In the genomic region with DNA sequence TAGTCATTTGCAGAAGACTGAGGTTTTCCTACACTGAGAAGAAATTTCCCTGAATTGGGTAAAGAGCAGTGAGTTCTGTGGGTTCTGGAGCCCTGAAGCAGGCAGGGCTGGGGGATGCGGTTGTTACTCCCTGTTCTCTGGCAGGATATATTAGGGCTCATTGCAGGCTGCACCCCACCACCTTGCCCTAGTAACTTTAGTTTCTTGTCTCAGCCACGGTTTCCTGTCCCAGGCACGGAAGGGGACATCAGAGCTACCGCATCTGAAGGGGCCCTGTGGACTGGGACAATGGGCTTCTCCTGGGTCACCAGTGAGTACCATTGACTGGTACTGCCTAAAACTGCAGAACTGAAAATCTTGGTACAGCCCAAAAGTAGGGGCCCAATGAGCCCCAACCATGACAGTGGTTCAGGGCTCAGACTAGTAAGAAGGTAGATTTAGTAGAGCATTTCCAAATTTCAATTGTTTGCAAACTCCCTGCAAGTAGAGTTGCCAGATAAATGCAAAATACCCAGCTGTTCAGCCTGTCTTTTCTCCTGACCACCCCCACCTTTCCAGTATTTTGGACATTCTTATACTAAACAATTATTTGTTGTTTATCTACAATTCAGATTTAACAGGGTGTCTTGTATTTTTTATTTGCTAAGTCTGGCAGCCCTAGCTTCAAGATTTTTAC, we compare ENCODE assay signal across 22 cellular contexts. TPM values are rescaled to one million over a fixed set of nuclear protein-coding genes. Genes with fewer than 3 reads are reported as not detected.
DNase-seq lines count a peak whose midpoint lies in the region; ATAC-seq, FAIRE-seq and TF ChIP-seq lines count a peak whose summit lies in the region.
"Had no signal": no experiment of that assay in that cellular context is flagged by ENCODE, and none has a peak within 500 bp of the region (broad histone marks: within the 10 kb centered on the region; RNA-seq: fewer than 3 reads in every experiment).

No MANE protein-coding gene starts in this region.

- H3K18ac ChIP-seq in H1 (ENCODE audit: extremely low read depth, low read length) = no peak overlapping the region

- no peak for DNase-seq in GM23338 (ENCODE audit: low spot score)
- DNase-seq in HTR-8/SVneo (ENCODE audit: insufficient read length, low spot score) = no peak
- DNase-seq in H1 (ENCODE audit: low read depth in 1 of 2, low spot score in 2 of 2) = no peak
- peak; percentile 45 for DNase-seq in osteoblast (ENCODE audit: insufficient read length, low spot score, missing footprints)
- DNase-seq in medulla oblongata (ENCODE audit: extremely low spot score) = no peak
- DNase-seq in activated CD4-positive, CD25-positive, alpha-beta regulatory T cell (lab: John Stamatoyannopoulos, UW) = no peak
- DNase-seq in activated CD4-positive, alpha-beta T cell treated with anti-CD3 and anti-CD28 coated beads, Interleukin-2, amount 50 U/mL, for 1 hour = no peak
- DNase-seq: Caco-2; CD4-positive, CD25-positive, alpha-beta regulatory T cell; CD8-positive, alpha-beta T cell; DMS153; DND-41; GM23248 had no signal

- no peak for TF ChIP-seq EP300 in H1 (IDR thresholded peaks at IDR 0.05; ENCODE audit: borderline replicate concordance in 1 of 2, low read depth in 2 of 2, low read length in 2 of 2)

- no peak overlapping the region for H2BK20ac ChIP-seq in H1 (ENCODE audit: low read length)

- H3K23ac ChIP-seq in H1 (ENCODE audit: insufficient read length) = no peak overlapping the region

- H4K5ac ChIP-seq in H1 (ENCODE audit: insufficient read length, low read depth, low read length) = no peak overlapping the region

- H2AK5ac ChIP-seq in H1 (ENCODE audit: low read depth, low read length) = no peak overlapping the region

- no peak overlapping the region for H3K9ac ChIP-seq in H1 (replicated peaks in 1 of 4; ENCODE audit: extremely low read depth in 1 of 4, low read depth in 3 of 4, low read length in 3 of 4)
- H3K9ac ChIP-seq: BLaER1, GM23248 had no signal

- H3K79me2 ChIP-seq in GM23338 (replicated peaks; ENCODE audit: insufficient read depth) (no peaks in the 10 kb centered on the region), H1 (ENCODE audit: control insufficient read depth in 1 of 2, insufficient read depth in 2 of 2, low read length in 2 of 2) (no peaks in the 10 kb centered on the region), osteoblast (ENCODE audit: insufficient read depth, low read length) (no peaks in the 10 kb centered on the region)

- H3K27ac ChIP-seq in GM23338 (ENCODE audit: low read depth) = no peak overlapping the region
- H3K27ac ChIP-seq in H1 (ENCODE audit: low read depth, low read length) = no peak overlapping the region
- H3K27ac ChIP-seq in osteoblast (ENCODE audit: low read depth, low read length) = no peak overlapping the region
- H3K27ac ChIP-seq: BLaER1, C4-2B, GM23248 had no signal

- H3K14ac ChIP-seq in H1 (ENCODE audit: insufficient read length) = no peak overlapping the region

- no peaks in the 10 kb centered on the region; the same call in 1 of the 2 replicates for H3K23me2 ChIP-seq in H1 (ENCODE audit: low read depth, low read length)

- no peak for TF ChIP-seq CTCF in GM23338 (conservative IDR thresholded peaks at IDR 0.05; ENCODE audit: low read depth in 2 of 2)
- TF ChIP-seq CTCF in H1 (IDR thresholded peaks at IDR 0.05; ENCODE audit: control extremely low read depth in 1 of 3, insufficient read depth in 1 of 3, low read depth in 1 of 3, low read length in 3 of 3) = no peak
- no peak for TF ChIP-seq CTCF in osteoblast (IDR thresholded peaks at IDR 0.05; ENCODE audit: extremely low read depth, low read depth, low read length)

- no peaks in the 10 kb centered on the region for H4K20me1 ChIP-seq in GM23338 (replicated peaks; ENCODE audit: insufficient read depth)
- H4K20me1 ChIP-seq in H1 (replicated peaks in 1 of 2; ENCODE audit: control insufficient read depth in 1 of 2, insufficient read depth in 2 of 2, low read length in 2 of 2) = no peaks in the 10 kb centered on the region
- no peaks in the 10 kb centered on the region for H4K20me1 ChIP-seq in osteoblast (ENCODE audit: insufficient read depth, low read length)
- H4K20me1 ChIP-seq: BLaER1 had no signal

- H3K79me1 ChIP-seq in H1 (ENCODE audit: low read depth, low read length) = no peaks in the 10 kb centered on the region

- CTCF ChIA-PET in H1 (lab: Charles Lee; ENCODE audit: partially characterized antibody) = interaction anchor here (1.2 kb wide), 1 partner anchor 16 kb away, joined by 3 read pairs; no protein-coding TSS in a partner anchor

- H3K27me3 ChIP-seq in GM23338 (ENCODE audit: insufficient read depth) = no peaks in the 10 kb centered on the region
- H3K27me3 ChIP-seq in H1 (replicated peaks in 1 of 4; ENCODE audit: control insufficient read depth in 3 of 4, extremely low read depth in 1 of 4, insufficient read depth in 3 of 4, low read length in 3 of 4) = no peaks in the 10 kb centered on the region
- no peaks in the 10 kb centered on the region for H3K27me3 ChIP-seq in osteoblast (ENCODE audit: insufficient read depth, low read length)
- H3K27me3 ChIP-seq: BLaER1 had no signal

- no peak for ATAC-seq in GM23338
- ATAC-seq: CD8-positive, alpha-beta T cell; GM12878 had no signal

- H2BK120ac ChIP-seq in H1 (replicated peaks; ENCODE audit: low read depth, low read length) = no peak overlapping the region

- no peaks in the 10 kb centered on the region for H3K36me3 Mint-ChIP-seq in GM23338 (ENCODE audit: low read depth)
- H3K36me3 Mint-ChIP-seq: CD4-positive, CD25-positive, alpha-beta regulatory T cell; CD8-positive, alpha-beta T cell had no signal

- H3F3A ChIP-seq in GM23338 (replicated peaks; ENCODE audit: low read depth) = no peaks in the 10 kb centered on the region

- POLR2A ChIA-PET in H1 (lab: Charles Lee; ENCODE audit: partially characterized antibody) = interaction anchor here (0.9 kb wide), 1 partner anchor 208 kb away, joined by 3 read pairs; no protein-coding TSS in a partner anchor

- no peak overlapping the region for H3K27ac Mint-ChIP-seq in GM23338
- H3K27ac Mint-ChIP-seq: B cell; CD4-positive, CD25-positive, alpha-beta regulatory T cell; CD8-positive, alpha-beta T cell had no signal

- 0 out of 2 replicates have a peak, but pooled peaks cover 6% of the 10 kb centered on the region for H3K9me2 ChIP-seq in GM23338 (ENCODE audit: insufficient read depth)

- no peaks in the 10 kb centered on the region; the same call in 2 of the 3 replicates for H3K9me3 Mint-ChIP-seq in GM23338
- H3K9me3 Mint-ChIP-seq: CD8-positive, alpha-beta T cell had no signal

- H3K4me3 ChIP-seq in GM23338 (no peak overlapping the region), H1 (ENCODE audit: extremely low read depth in 1 of 4, insufficient read depth in 2 of 4, low read depth in 3 of 4, low read length in 4 of 4) (no peak overlapping the region), osteoblast (ENCODE audit: insufficient read depth, low read length) (no peak overlapping the region)
- H3K4me3 ChIP-seq: BLaER1, GM12878, GM23248, HAP-1 had no signal

- no peak overlapping the region for H4K8ac ChIP-seq in H1 (ENCODE audit: extremely low read depth, insufficient read depth, low read length)

- no peaks in the 10 kb centered on the region for H3K9me3 ChIP-seq in H1 (ENCODE audit: insufficient read depth in 2 of 2, low read depth in 1 of 2, low read length in 1 of 2)
- H3K9me3 ChIP-seq in osteoblast (ENCODE audit: low read depth, low read length) = no peaks in the 10 kb centered on the region
- H3K9me3 ChIP-seq: BLaER1, Caco-2, HAP-1 had no signal

- no peaks in the 10 kb centered on the region for H3K36me3 ChIP-seq in GM23338 (ENCODE audit: insufficient read depth)
- no peaks in the 10 kb centered on the region for H3K36me3 ChIP-seq in H1 (ENCODE audit: control insufficient read depth in 2 of 4, insufficient read depth in 4 of 4, low read length in 3 of 4)
- H3K36me3 ChIP-seq in osteoblast (ENCODE audit: insufficient read depth, low read length) = no peaks in the 10 kb centered on the region
- H3K36me3 ChIP-seq: BLaER1, HAP-1 had no signal

- no peak overlapping the region for H4K91ac ChIP-seq in H1 (replicated peaks; ENCODE audit: insufficient read length, low read length)

- H2BK15ac ChIP-seq in H1 (ENCODE audit: low read length) = no peak overlapping the region

- H3K4me2 ChIP-seq in GM23338 = no peak overlapping the region
- no peak overlapping the region for H3K4me2 ChIP-seq in H1 (ENCODE audit: insufficient read depth in 1 of 2, low read depth in 2 of 2, low read length in 2 of 2)
- H3K4me2 ChIP-seq in osteoblast (ENCODE audit: insufficient read depth, low read length) = no peak overlapping the region
- H3K4me2 ChIP-seq: BLaER1 had no signal

- TF ChIP-seq RAD21 in H1 (IDR thresholded peaks at IDR 0.05 in 1 of 2, conservative IDR thresholded peaks at IDR 0.05 in 1 of 2; ENCODE audit: low read depth in 2 of 2, low read length in 2 of 2) = no peak

- H3K4me1 ChIP-seq in GM23338 (ENCODE audit: insufficient read depth) (no peaks in the 10 kb centered on the region), H1 (replicated peaks in 1 of 4; ENCODE audit: control insufficient read depth in 3 of 4, insufficient read depth in 4 of 4, low read length in 3 of 4) (peaks cover 0 to 4% (median 1%) of the 10 kb centered on the region in 4 experiments; a peak in 3 of 7 replicates), osteoblast (ENCODE audit: insufficient read depth, low read length) (peaks cover 7% of the 10 kb centered on the region)
- H3K4me1 ChIP-seq: Caco-2, HAP-1 had no signal

- 95% methylated on average over 4 of the region's 4 CpGs; no CpG with 5 or more reads in 1 of the 2 experiments for WGBS in H1 (ENCODE audit: extremely low coverage in 1 of 2, insufficient coverage in 1 of 2, insufficient read length in 1 of 2, insufficient replicate concordance in 2 of 2, low coverage in 1 of 2, low lambda C conversion rate in 2 of 2, missing lambda C conversion rate in 1 of 2), 2 experiments

- peak; percentile 42 for FAIRE-seq in HTR-8/SVneo (lab: Jason Lieb, UNC)
- no peak for FAIRE-seq in H1 (lab: Jason Lieb, UNC)
- FAIRE-seq: A204.1, G401.6, GM12878, GM19239, H54 had no signal

- no peak for TF ChIP-seq POLR2A in H1 (IDR thresholded peaks at IDR 0.05; ENCODE audit: control extremely low read depth in 1 of 2, low read depth in 2 of 2, low read length in 2 of 2)

- H3K27me3 Mint-ChIP-seq in GM23338 (ENCODE audit: insufficient read depth, low read depth, poor library complexity) = peaks cover 5% of the 10 kb centered on the region

- H2BK5ac ChIP-seq in H1 (ENCODE audit: low read depth, low read length) = no peak overlapping the region; the same call in 1 of the 2 replicates

- H3K4me1 Mint-ChIP-seq in GM23338 = peaks cover 16% of the 10 kb centered on the region
- H3K4me1 Mint-ChIP-seq: B cell; CD4-positive, CD25-positive, alpha-beta regulatory T cell had no signal

- no peak overlapping the region for H3K56ac ChIP-seq in H1 (replicated peaks; ENCODE audit: insufficient read length, low read depth, low read length)

- no peak overlapping the region for H3K4me3 Mint-ChIP-seq in GM23338
- H3K4me3 Mint-ChIP-seq: B cell; CD4-positive, CD25-positive, alpha-beta regulatory T cell; CD8-positive, alpha-beta T cell had no signal

- no peak overlapping the region; the same call in 1 of the 2 replicates for H2BK12ac ChIP-seq in H1 (ENCODE audit: low read depth, low read length)

- H3K4ac ChIP-seq in H1 (replicated peaks; ENCODE audit: insufficient read length, low read depth, low read length) = no peak overlapping the region

- peak overlapping the region; percentile 76 for H2AFZ ChIP-seq in GM23338
- H2AFZ ChIP-seq in H1 (ENCODE audit: low read length) = 0 out of 2 replicates have a peak overlapping the region, but pooled peaks have one; percentile 51
- no peak overlapping the region for H2AFZ ChIP-seq in osteoblast (ENCODE audit: low read length)
- H2AFZ ChIP-seq: GM23248 had no signal

RNA-seq across cellular contexts. Expression of a gene that starts 54.5 kb away (rescaled TPM):
- total RNA-seq in GM23338 (2014; rRNA removed; shearing (Covaris generic)) = 0.16 and 0.56 TPM in 2 replicates
- polyA plus RNA-seq in GM23338 (2016; fragmentation: Nextera tagmentation; extraction: Ambion mirVana) = 0.50 and 0.94 TPM in 2 replicates
- total RNA-seq in H1 (2021; fragmentation: NEBNext Ultra II Directional; extraction: Animal tissue kit (Norgen Biotek cat#: 25700)) = 1.6 and 1.7 TPM in 2 replicates
- 1.6 and 2.0 TPM in 2 replicates for polyA plus RNA-seq in H1 (2011; rRNA removed)
- 1.8 TPM for polyA plus RNA-seq in H1 (2011; cell fraction: cytosol; rRNA removed)
- polyA plus RNA-seq in H1 (2011; cell fraction: nucleus; rRNA removed) = 2.8 TPM
- polyA plus RNA-seq in H1 (2012, experiment 1 of 2) = 2.0 to 2.6 TPM (median 2.3 TPM) in 4 replicates
- 1.7 TPM for polyA plus RNA-seq in H1 (2012, experiment 2 of 2)
- polyA plus RNA-seq in H1 (2013, experiment 1 of 2) = 1.1 TPM
- polyA plus RNA-seq in H1 (2013, experiment 2 of 2) = 0.68 TPM
- 1.9 and 3.7 TPM in 2 replicates for polyA minus RNA-seq in H1 (2011; rRNA and poly(A)+ RNA removed)
- polyA minus RNA-seq in H1 (2011; cell fraction: cytosol; rRNA and poly(A)+ RNA removed) = 1.5 TPM
- polyA minus RNA-seq in H1 (2011; cell fraction: nucleus; rRNA and poly(A)+ RNA removed) = 1.9 TPM
- 17.7 and 19.2 TPM in 2 replicates for total RNA-seq in osteoblast
- total RNA-seq: CD4-positive, CD25-positive, alpha-beta regulatory T cell; CD8-positive, alpha-beta T cell; GM12878; GM23248 had no signal
- polyA plus RNA-seq: CD4-positive, CD25-positive, alpha-beta regulatory T cell had no signal
